Comparison of ENCODE assay signal across 9 cellular contexts in genomic region chr13:111006508-111007031, GRCh38.
A peak's percentile ranks its signal among the peaks of the same experiment; 100 is the strongest.
DNase-seq lines count a peak whose midpoint lies in the region; ATAC-seq and TF ChIP-seq lines count a peak whose summit lies in the region.
"Had no signal": no experiment of that assay in that cellular context is flagged by ENCODE, and none has a peak within 500 bp of the region (broad histone marks: within the 10 kb centered on the region; RNA-seq: fewer than 3 reads in every experiment).

No MANE protein-coding gene starts in this region.

- ATAC-seq in GM21360 (IDR thresholded peaks at IDR 0.05; ENCODE audit: unreplicated experiment), result no peak

- H3K9me3 Mint-ChIP-seq in activated CD4-positive, alpha-beta T cell treated with anti-CD3 and anti-CD28 coated beads, Interleukin-2, amount 10 ng/mL, durations not matched to agents 7 days and 5 days, result no peaks in the 10 kb centered on the region

- no peak overlapping the region for H3K4me3 Mint-ChIP-seq in activated CD4-positive, alpha-beta T cell treated with anti-CD3 and anti-CD28 coated beads, Interleukin-2, amount 10 ng/mL, durations not matched to agents 7 days and 5 days

- H3K27me3 Mint-ChIP-seq in activated CD4-positive, alpha-beta T cell treated with anti-CD3 and anti-CD28 coated beads, Interleukin-2, amount 10 ng/mL, durations not matched to agents 7 days and 5 days, result peaks cover 25% of the 10 kb centered on the region

- H2AFZ ChIP-seq in osteoblast (ENCODE audit: low read length), result peak overlapping the region; percentile 81

- H3K27ac Mint-ChIP-seq in activated CD4-positive, alpha-beta T cell treated with anti-CD3 and anti-CD28 coated beads, Interleukin-2, amount 10 ng/mL, durations not matched to agents 7 days and 5 days, result no peak overlapping the region

- H3K4me2 ChIP-seq in osteoblast (ENCODE audit: insufficient read depth, low read length), result peak overlapping the region; percentile 74

- peaks cover 22% of the 10 kb centered on the region for H3K4me1 ChIP-seq in osteoblast (ENCODE audit: insufficient read depth, low read length)
- no peaks in the 10 kb centered on the region for H3K4me1 ChIP-seq in effector memory CD4-positive, alpha-beta T cell (ENCODE audit: control insufficient read depth, insufficient read depth, low read length, poor library complexity, severe bottlenecking)

- H3K27ac ChIP-seq in AG04450 (ENCODE audit: low read depth, low read length), result peak overlapping the region; percentile 89
- peak overlapping the region; percentile 78 for H3K27ac ChIP-seq in osteoblast (ENCODE audit: low read depth, low read length)
- no peak overlapping the region for H3K27ac ChIP-seq in effector memory CD4-positive, alpha-beta T cell (ENCODE audit: insufficient read depth, low read length, poor library complexity, severe bottlenecking)

- DNase-seq in AG04450 (ENCODE audit: low read depth, low spot score) (no peak), SHP77 treated with DMSO at 0.1 percent for 48 hours (lab: John Stamatoyannopoulos, UW) (peak; percentile 68), foreskin fibroblast (peak; percentile 73 to 83), osteoblast (ENCODE audit: insufficient read length, low spot score, missing footprints) (peak; percentile 93), kidney glomerular epithelial cell (lab: John Stamatoyannopoulos, UW) (no peak)
- DNase-seq in effector memory CD4-positive, alpha-beta T cell, result no peak
- no peak for DNase-seq in activated CD4-positive, alpha-beta T cell treated with anti-CD3 and anti-CD28 coated beads, Interleukin-2, amount 10 ng/mL, durations not matched to agents 7 days and 5 days
- DNase-seq: NCI-H2029 had no signal

- TF ChIP-seq CTCF in AG04450 (IDR thresholded peaks at IDR 0.05; ENCODE audit: low read depth, low read length), result no peak
- no peak for TF ChIP-seq CTCF in foreskin fibroblast (IDR thresholded peaks at IDR 0.05; ENCODE audit: low read depth, low read length)
- no peak for TF ChIP-seq CTCF in osteoblast (IDR thresholded peaks at IDR 0.05; ENCODE audit: extremely low read depth, low read depth, low read length)

- POLR2A ChIA-PET in AG04450 (lab: Yijun Ruan, JAX), result interaction anchor here (1.3 kb wide), 1 partner anchor 20 kb away, joined by 7 read pairs; no protein-coding TSS in a partner anchor
- POLR2A ChIA-PET in activated CD4-positive, alpha-beta T cell treated with anti-CD3 and anti-CD28 coated beads, Interleukin-2, amount 10 ng/mL, durations not matched to agents 7 days and 5 days (lab: Charles Lee), result no interaction called here

- no peaks in the 10 kb centered on the region for H3K36me3 ChIP-seq in osteoblast (ENCODE audit: insufficient read depth, low read length)
- no peaks in the 10 kb centered on the region for H3K36me3 ChIP-seq in effector memory CD4-positive, alpha-beta T cell (ENCODE audit: control insufficient read depth, insufficient read depth, low read length)

- H3K9me3 ChIP-seq in AG04450 (ENCODE audit: control insufficient read depth, insufficient read depth, low read length), result no peaks in the 10 kb centered on the region
- H3K9me3 ChIP-seq in osteoblast (ENCODE audit: low read depth, low read length), result no peaks in the 10 kb centered on the region
- no peaks in the 10 kb centered on the region for H3K9me3 ChIP-seq in effector memory CD4-positive, alpha-beta T cell (ENCODE audit: control insufficient read depth, low read length)

- H3K36me3 Mint-ChIP-seq in activated CD4-positive, alpha-beta T cell treated with anti-CD3 and anti-CD28 coated beads, Interleukin-2, amount 10 ng/mL, durations not matched to agents 7 days and 5 days (ENCODE audit: low read depth), result peaks cover under 1% of the 10 kb centered on the region

- H3K4me3 ChIP-seq in AG04450 (ENCODE audit: low read depth, low read length) (no peak overlapping the region; the same call in 1 of the 2 replicates), foreskin fibroblast (ENCODE audit: low read depth in 1 of 2, low read length in 2 of 2) (peak overlapping the region in 1 of 2 donors; percentile 33), osteoblast (ENCODE audit: insufficient read depth, low read length) (peak overlapping the region; percentile 57)
- H3K4me3 ChIP-seq in effector memory CD4-positive, alpha-beta T cell (ENCODE audit: insufficient read depth, low read depth, low read length, poor library complexity, severe bottlenecking), result no peak overlapping the region

- no peaks in the 10 kb centered on the region for H3K27me3 ChIP-seq in AG04450 (ENCODE audit: control insufficient read depth, insufficient read depth, low read length)
- H3K27me3 ChIP-seq in osteoblast (ENCODE audit: insufficient read depth, low read length), result no peaks in the 10 kb centered on the region
- H3K27me3 ChIP-seq in effector memory CD4-positive, alpha-beta T cell (replicated peaks; ENCODE audit: control insufficient read depth, insufficient read depth, low read length, poor library complexity, severe bottlenecking), result peaks cover 2% of the 10 kb centered on the region

- peaks cover 8% of the 10 kb centered on the region for H3K4me1 Mint-ChIP-seq in activated CD4-positive, alpha-beta T cell treated with anti-CD3 and anti-CD28 coated beads, Interleukin-2, amount 10 ng/mL, durations not matched to agents 7 days and 5 days

- CTCF ChIA-PET in AG04450 (lab: Charles Lee), result interaction anchor here (0.9 to 1.2 kb wide), 2 partner anchors 21 to 92 kb away, joined by 3 to 6 read pairs; partner anchors contain the start of gene ANKRD10
- CTCF ChIA-PET in activated CD4-positive, alpha-beta T cell treated with anti-CD3 and anti-CD28 coated beads, Interleukin-2, amount 10 ng/mL, durations not matched to agents 7 days and 5 days (lab: Charles Lee), result interaction anchor here (1.1 kb wide), 1 partner anchor 69 kb away, joined by 3 read pairs; no protein-coding TSS in a partner anchor

- no peaks in the 10 kb centered on the region for H4K20me1 ChIP-seq in osteoblast (ENCODE audit: insufficient read depth, low read length)

- H3K79me2 ChIP-seq in osteoblast (ENCODE audit: insufficient read depth, low read length), result no peaks in the 10 kb centered on the region

Comparison
In these comparisons a context has a peak if more than half of its experiments do, and no peak if none do; other contexts are left out.
1. DNase-seq: peak in SHP77 treated with DMSO at 0.1 percent for 48 hours (single experiment), foreskin fibroblast (2 of 2) and osteoblast (single experiment); none in AG04450 (single experiment), effector memory CD4-positive, alpha-beta T cell (0 of 3), activated CD4-positive, alpha-beta T cell treated with anti-CD3 and anti-CD28 coated beads, Interleukin-2, amount 10 ng/mL, durations not matched to agents 7 days and 5 days (single experiment) and kidney glomerular epithelial cell (single experiment).